27 cellular contexts compared by ENCODE assay signal in genomic region chr10:27297848-27298524, GRCh38. TPM values are rescaled to one million over a fixed set of nuclear protein-coding genes. Genes with fewer than 3 reads are reported as not detected.
DNase-seq lines count a peak whose midpoint lies in the region; ATAC-seq lines count a peak whose summit lies in the region.
"Had no signal": no experiment of that assay in that cellular context is flagged by ENCODE, and none has a peak within 500 bp of the region (broad histone marks: within the 10 kb centered on the region; RNA-seq: fewer than 3 reads in every experiment).

No MANE protein-coding gene starts in this region.

- CTCF ChIA-PET in activated CD4-positive, alpha-beta T cell treated with anti-CD3 and anti-CD28 coated beads for 36 hours (lab: Charles Lee), result interaction anchor here (1.4 kb wide), 1 partner anchor 74 kb away, joined by 3 read pairs; no protein-coding TSS in a partner anchor
- CTCF ChIA-PET in naive thymus-derived CD4-positive, alpha-beta T cell (lab: Charles Lee), result no interaction called here

- POLR2A ChIA-PET in activated CD4-positive, alpha-beta T cell treated with anti-CD3 and anti-CD28 coated beads for 36 hours (lab: Charles Lee), result no interaction called here
- POLR2A ChIA-PET in naive thymus-derived CD4-positive, alpha-beta T cell (lab: Charles Lee), result no interaction called here

- H3K27ac ChIP-seq in GM23248, result no peak overlapping the region
- H3K27ac ChIP-seq in naive thymus-derived CD4-positive, alpha-beta T cell (ENCODE audit: low read depth, low read length), result no peak overlapping the region
- H3K27ac ChIP-seq: left ventricle myocardium inferior, testis had no signal

- H3K9ac ChIP-seq in GM23248, result no peak overlapping the region

- H4K20me1 ChIP-seq in GM23248 (ENCODE audit: insufficient read depth), result no peaks in the 10 kb centered on the region

- no peaks in the 10 kb centered on the region for H3K9me2 ChIP-seq in GM23248 (ENCODE audit: insufficient read depth)

- no peaks in the 10 kb centered on the region for H3F3A ChIP-seq in GM23248 (ENCODE audit: insufficient read depth)

- no peaks in the 10 kb centered on the region for H3K4me1 Mint-ChIP-seq in activated CD4-positive, alpha-beta T cell treated with anti-CD3 and anti-CD28 coated beads for 36 hours
- peaks cover 0 to 9% (median 4%) of the 10 kb centered on the region in 7 donors for H3K4me1 Mint-ChIP-seq in naive thymus-derived CD4-positive, alpha-beta T cell
- H3K4me1 Mint-ChIP-seq in activated naive CD8-positive, alpha-beta T cell treated with anti-CD3 and anti-CD28 coated beads for 36 hours, result peaks cover 1% of the 10 kb centered on the region

- peak; percentile 66 for ATAC-seq in activated CD4-positive, alpha-beta T cell treated with anti-CD3 and anti-CD28 coated beads for 36 hours
- ATAC-seq in naive thymus-derived CD4-positive, alpha-beta T cell, result peak; percentile 36
- ATAC-seq: HCT116 had no signal

- no peak overlapping the region for H3K4me3 Mint-ChIP-seq in activated CD4-positive, alpha-beta T cell treated with anti-CD3 and anti-CD28 coated beads for 36 hours
- no peak overlapping the region for H3K4me3 Mint-ChIP-seq in naive thymus-derived CD4-positive, alpha-beta T cell
- no peak overlapping the region for H3K4me3 Mint-ChIP-seq in activated naive CD8-positive, alpha-beta T cell treated with anti-CD3 and anti-CD28 coated beads for 36 hours
- H3K4me3 Mint-ChIP-seq: activated CD4-positive, alpha-beta memory T cell treated with anti-CD3 and anti-CD28 coated beads for 36 hours; naive B cell had no signal

- no peak overlapping the region for H3K27ac Mint-ChIP-seq in activated CD4-positive, alpha-beta T cell treated with anti-CD3 and anti-CD28 coated beads for 36 hours
- H3K27ac Mint-ChIP-seq in naive thymus-derived CD4-positive, alpha-beta T cell, result no peak overlapping the region
- H3K27ac Mint-ChIP-seq in activated naive CD8-positive, alpha-beta T cell treated with anti-CD3 and anti-CD28 coated beads for 36 hours, result no peak overlapping the region
- H3K27ac Mint-ChIP-seq: activated CD4-positive, alpha-beta memory T cell treated with anti-CD3 and anti-CD28 coated beads for 36 hours; naive B cell had no signal

- no peak for DNase-seq in activated CD4-positive, alpha-beta T cell treated with anti-CD3 and anti-CD28 coated beads for 36 hours
- DNase-seq in activated CD4-positive, alpha-beta T cell treated with anti-CD3 and anti-CD28 coated beads, Interleukin-2, amount 50 U/mL, for 4 hours, result no peak
- DNase-seq in GM23248 (peak; percentile 31), RPMI7951 (ENCODE audit: low read depth) (peak; percentile 37), inferior parietal cortex (ENCODE audit: extremely low spot score) (no peak)
- no peak for DNase-seq in naive thymus-derived CD4-positive, alpha-beta T cell
- no peak for DNase-seq in activated CD4-positive, alpha-beta T cell treated with anti-CD3 and anti-CD28 coated beads for 48 hours
- DNase-seq in activated naive CD8-positive, alpha-beta T cell treated with anti-CD3 and anti-CD28 coated beads for 36 hours, result no peak
- DNase-seq: activated CD4-positive, alpha-beta memory T cell treated with anti-CD3 and anti-CD28 coated beads for 36 hours; activated CD4-positive, CD25-positive, alpha-beta regulatory T cell; activated effector memory CD4-positive, alpha-beta T cell treated with Interleukin-2 at 50 U/mL for 16 hours; DMS153; GF-D8; KBM-7; left ventricle myocardium inferior; naive B cell; NCI-H1694 treated with DMSO at 0.1 percent for 48 hours; NCI-H2171 treated with DMSO at 0.1 percent for 48 hours; NCI-H524 treated with DMSO at 0.1 percent for 48 hours; NK-92 treated with Interleukin-12 subunit alpha and Interleukin-12 subunit beta, amount 100 ng/mL, for 24 hours; nucleus accumbens; RPMI8226; stimulated activated CD4-positive, alpha-beta T cell treated with anti-CD3 and anti-CD28 coated beads, Interleukin-15, amount 100 ng/mL, for 24 hours; stimulated activated naive CD4-positive, alpha-beta T cell; T-helper 1 cell; testis had no signal

- H3K27me3 Mint-ChIP-seq in activated CD4-positive, alpha-beta T cell treated with anti-CD3 and anti-CD28 coated beads for 36 hours, result no peaks in the 10 kb centered on the region
- H3K27me3 Mint-ChIP-seq in naive thymus-derived CD4-positive, alpha-beta T cell, result peaks cover 0 to 13% (median 7%) of the 10 kb centered on the region in 5 donors
- H3K27me3 Mint-ChIP-seq in activated naive CD8-positive, alpha-beta T cell treated with anti-CD3 and anti-CD28 coated beads for 36 hours, result no peaks in the 10 kb centered on the region

- H2AFZ ChIP-seq in GM23248, result no peak overlapping the region

- no peaks in the 10 kb centered on the region for H3K9me3 ChIP-seq in GM23248 (ENCODE audit: low read depth)
- H3K9me3 ChIP-seq in naive thymus-derived CD4-positive, alpha-beta T cell (ENCODE audit: control insufficient read depth in 2 of 3, low read length in 3 of 3), result no peaks in the 10 kb centered on the region
- H3K9me3 ChIP-seq: left ventricle myocardium inferior, testis had no signal

- no peaks in the 10 kb centered on the region for H3K4me1 ChIP-seq in GM23248 (ENCODE audit: insufficient read depth)
- H3K4me1 ChIP-seq in naive thymus-derived CD4-positive, alpha-beta T cell (ENCODE audit: control insufficient read depth in 2 of 2, insufficient read depth in 2 of 2, low read length in 2 of 2), result no peaks in the 10 kb centered on the region
- H3K4me1 ChIP-seq: left ventricle myocardium inferior, testis had no signal

- 21 to 26% methylated on average over 6 of the region's 6 CpGs for WGBS in GM23248 (ENCODE audit: low coverage in 1 of 2, low lambda C conversion rate in 2 of 2, missing lambda C conversion rate in 2 of 2), 2 experiments

- in situ Hi-C loops in GM23248 (cut with MboI), result no loop called here

- no peak overlapping the region for H3K4me3 ChIP-seq in GM23248
- H3K4me3 ChIP-seq in naive thymus-derived CD4-positive, alpha-beta T cell (ENCODE audit: low read length), result no peak overlapping the region
- H3K4me3 ChIP-seq: left ventricle myocardium inferior, testis had no signal

- H3K4me2 ChIP-seq in GM23248 (ENCODE audit: unreplicated experiment), result no peak overlapping the region

- H3K79me2 ChIP-seq in GM23248 (ENCODE audit: insufficient read depth), result no peaks in the 10 kb centered on the region

- no peaks in the 10 kb centered on the region for H3K36me3 Mint-ChIP-seq in activated CD4-positive, alpha-beta T cell treated with anti-CD3 and anti-CD28 coated beads for 36 hours (ENCODE audit: low read depth)
- H3K36me3 Mint-ChIP-seq in naive thymus-derived CD4-positive, alpha-beta T cell, result no peaks in the 10 kb centered on the region
- no peaks in the 10 kb centered on the region for H3K36me3 Mint-ChIP-seq in activated naive CD8-positive, alpha-beta T cell treated with anti-CD3 and anti-CD28 coated beads for 36 hours
- H3K36me3 Mint-ChIP-seq: activated CD4-positive, alpha-beta memory T cell treated with anti-CD3 and anti-CD28 coated beads for 36 hours; naive B cell had no signal

- H3K9me3 Mint-ChIP-seq in activated CD4-positive, alpha-beta T cell treated with anti-CD3 and anti-CD28 coated beads for 36 hours (ENCODE audit: low read depth), result no peaks in the 10 kb centered on the region
- peaks cover 0 to 7% (median 0%) of the 10 kb centered on the region in 11 donors for H3K9me3 Mint-ChIP-seq in naive thymus-derived CD4-positive, alpha-beta T cell
- no peaks in the 10 kb centered on the region for H3K9me3 Mint-ChIP-seq in activated naive CD8-positive, alpha-beta T cell treated with anti-CD3 and anti-CD28 coated beads for 36 hours
- H3K9me3 Mint-ChIP-seq: activated CD4-positive, alpha-beta memory T cell treated with anti-CD3 and anti-CD28 coated beads for 36 hours had no signal

- 0 out of 2 replicates have a peak, but pooled peaks cover 3% of the 10 kb centered on the region for H3K27me3 ChIP-seq in GM23248 (replicated peaks; ENCODE audit: insufficient read depth)
- no peaks in the 10 kb centered on the region for H3K27me3 ChIP-seq in naive thymus-derived CD4-positive, alpha-beta T cell (ENCODE audit: control insufficient read depth in 2 of 2, insufficient read depth in 2 of 2, low read length in 2 of 2)
- H3K27me3 ChIP-seq: testis had no signal

- intact Hi-C loops in activated CD4-positive, alpha-beta T cell treated with anti-CD3 and anti-CD28 coated beads for 36 hours (cut with DNase I, micrococcal nuclease), result no loop called here
- intact Hi-C loops in naive thymus-derived CD4-positive, alpha-beta T cell (cut with micrococcal nuclease), result no loop called here

- no peaks in the 10 kb centered on the region for H3K36me3 ChIP-seq in GM23248 (ENCODE audit: low read depth)
- no peaks in the 10 kb centered on the region for H3K36me3 ChIP-seq in naive thymus-derived CD4-positive, alpha-beta T cell (ENCODE audit: control insufficient read depth in 2 of 3, insufficient read depth in 3 of 3, low read length in 3 of 3)
- H3K36me3 ChIP-seq: left ventricle myocardium inferior had no signal

RNA-seq across cellular contexts. Expression of gene ACBD5, which starts 57.4 kb away (rescaled TPM):
- total RNA-seq in activated CD4-positive, alpha-beta T cell treated with anti-CD3 and anti-CD28 coated beads for 36 hours, result 10 to 100 TPM; 10.6 to 14.8 TPM
- 22.3 and 25.0 TPM in 2 replicates for total RNA-seq in GM23248 (2014; rRNA removed; shearing (Covaris generic))
- 18.8 and 20.1 TPM in 2 replicates for polyA plus RNA-seq in GM23248 (2016; fragmentation: Nextera tagmentation; extraction: Ambion mirVana)
- 28.2 and 29.1 TPM in 2 replicates for total RNA-seq in RPMI7951 (2014; rRNA removed; shearing (Covaris generic))
- total RNA-seq in naive thymus-derived CD4-positive, alpha-beta T cell, result 10 to 100 TPM; 15.0 to 22.2 (median 20.1) TPM
- 1 to 10 TPM; 6.9 to 7.5 TPM for polyA plus RNA-seq in naive thymus-derived CD4-positive, alpha-beta T cell
- 10 to 100 TPM; 18.1 to 20.2 TPM for total RNA-seq in activated naive CD8-positive, alpha-beta T cell treated with anti-CD3 and anti-CD28 coated beads for 36 hours

Comparison
In these comparisons a context has a peak if more than half of its experiments do, and no peak if none do; other contexts are left out.
1. DNase-seq: peak in GM23248 (single experiment) and RPMI7951 (single experiment); none in activated CD4-positive, alpha-beta T cell treated with anti-CD3 and anti-CD28 coated beads for 36 hours (single experiment), activated CD4-positive, alpha-beta T cell treated with anti-CD3 and anti-CD28 coated beads, Interleukin-2, amount 50 U/mL, for 4 hours (0 of 2), naive thymus-derived CD4-positive, alpha-beta T cell (0 of 9), activated CD4-positive, alpha-beta T cell treated with anti-CD3 and anti-CD28 coated beads for 48 hours (single experiment), activated naive CD8-positive, alpha-beta T cell treated with anti-CD3 and anti-CD28 coated beads for 36 hours (single experiment) and inferior parietal cortex (single experiment).